ENCODE assay signal across 8 cellular contexts in the genomic region with DNA sequence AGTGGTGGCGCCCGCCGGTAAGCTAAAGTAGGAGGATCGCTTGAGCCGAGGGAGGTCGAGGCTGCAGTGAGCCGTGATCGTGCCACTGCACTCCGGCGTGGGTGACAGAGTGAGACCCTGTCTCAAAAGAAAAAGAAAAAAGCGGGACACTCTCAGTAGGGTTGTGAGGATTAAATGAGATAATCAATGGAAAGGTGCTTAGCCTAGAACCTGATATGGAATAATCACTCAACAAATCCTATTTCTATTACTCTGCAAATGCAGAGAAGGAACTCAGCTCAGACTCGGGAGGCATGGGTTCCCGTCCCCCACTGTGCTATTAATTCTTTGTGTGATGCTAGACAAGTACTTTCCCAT. TPM values are rescaled to one million over a fixed set of nuclear protein-coding genes. Genes with fewer than 3 reads are reported as not detected.
DNase-seq lines count a peak whose midpoint lies in the region; ATAC-seq and TF ChIP-seq lines count a peak whose summit lies in the region.

No MANE protein-coding gene starts in this region.

- H3K27ac ChIP-seq in spleen, result peak overlapping the region; percentile 78 to 96 (median 91)

- no peak for TF ChIP-seq CTCF in spleen (IDR thresholded peaks at IDR 0.05 in 8 of 11, conservative IDR thresholded peaks at IDR 0.05 in 3 of 11)

- H3K4me1 ChIP-seq in HAP-1 (peaks cover 13% of the 10 kb centered on the region), iPS-15b (ENCODE audit: control insufficient read depth, insufficient read depth, low read length) (peaks cover 3% of the 10 kb centered on the region), spleen (peaks cover 17 to 66% (median 45%) of the 10 kb centered on the region in 6 donors)

- peaks cover 35% of the 10 kb centered on the region for H3K4me1 Mint-ChIP-seq in activated naive CD8-positive, alpha-beta T cell (ENCODE audit: low read depth)

- peaks cover 2% of the 10 kb centered on the region for H3K36me3 Mint-ChIP-seq in activated naive CD8-positive, alpha-beta T cell

- H3K9me3 ChIP-seq in HAP-1 (no peaks in the 10 kb centered on the region), iPS-15b (ENCODE audit: control insufficient read depth, insufficient read depth, low read length) (no peaks in the 10 kb centered on the region), spleen (no peaks in the 10 kb centered on the region)

- H3K27me3 Mint-ChIP-seq in activated naive CD8-positive, alpha-beta T cell, result no peaks in the 10 kb centered on the region

- intact Hi-C loops in spleen (cut with DNase I; ENCODE audit: low total_unique reads), result loop anchor here (5.0 kb wide), 1 partner anchor 57 kb away; no protein-coding TSS in a partner anchor

- no peak overlapping the region for H3K27ac Mint-ChIP-seq in activated naive CD8-positive, alpha-beta T cell

- H3K36me3 ChIP-seq in HAP-1 (replicated peaks) (no peaks in the 10 kb centered on the region), iPS-15b (ENCODE audit: control insufficient read depth, insufficient read depth, low read length) (no peaks in the 10 kb centered on the region), spleen (no peaks in the 10 kb centered on the region)

- DNase-seq in HAP-1 (ENCODE audit: low spot score in 2 of 2) (no peak), spleen (no peak), islet precursor cell (no peak), HT-29 (ENCODE audit: low spot score) (no peak)
- DNase-seq in activated effector memory CD4-positive, alpha-beta T cell treated with anti-CD3 and anti-CD28 coated beads, Interleukin-2, amount 50 U/mL, for 16 hours, result no peak

- H3K9ac ChIP-seq in iPS-15b (ENCODE audit: low read depth, low read length), result peak overlapping the region; percentile 47

- H3K27me3 ChIP-seq in HAP-1 (ENCODE audit: low read depth) (no peaks in the 10 kb centered on the region), iPS-15b (ENCODE audit: control insufficient read depth, insufficient read depth, low read length) (no peaks in the 10 kb centered on the region), spleen (replicated peaks in 1 of 7) (no peaks in the 10 kb centered on the region)

- no peak for TF ChIP-seq POLR2A in spleen (IDR thresholded peaks at IDR 0.05)

- no peak for ATAC-seq in HG02870 (IDR thresholded peaks at IDR 0.05; ENCODE audit: unreplicated experiment)

- H3K4me3 ChIP-seq in HAP-1, result peak overlapping the region; percentile 54
- peak overlapping the region; percentile 73 for H3K4me3 ChIP-seq in iPS-15b (ENCODE audit: low read depth, low read length)
- H3K4me3 ChIP-seq in spleen, result peak overlapping the region; percentile 65 to 95 (median 82)

- H3K4me3 Mint-ChIP-seq in activated naive CD8-positive, alpha-beta T cell, result peak overlapping the region; percentile 96

- WGBS in spleen, 5 donors, result 30 to 50% (median 34%) methylated on average over 13 of the region's 13 CpGs

- H3K9me3 Mint-ChIP-seq in activated naive CD8-positive, alpha-beta T cell (ENCODE audit: low read depth), result no peaks in the 10 kb centered on the region

- in situ Hi-C loops in HAP-1 (cut with MboI; ENCODE audit: low sequenced_read_pairs), result no loop called here

RNA-seq across cellular contexts. Expression of a gene that starts 0.5 kb away (rescaled TPM):
- 10 to 100 TPM; 25.4 to 51.6 (median 36.8) TPM for total RNA-seq in spleen
- 1 to 10 TPM; 1.7 to 5.1 (median 1.9) TPM for polyA plus RNA-seq in spleen
- total RNA-seq in HT-29 (2014; rRNA removed; shearing (Covaris generic)), result 14.4 and 16.4 TPM in 2 replicates

RNA-seq across cellular contexts. Expression of a gene that starts 48.1 kb away (rescaled TPM):
- total RNA-seq in spleen, result under 1 TPM in 1 of 7 donors, not detected in 6; 0.13 TPM
- polyA plus RNA-seq in spleen, result not detected
- 0.83 and 1.0 TPM in 2 replicates for total RNA-seq in HT-29 (2014; rRNA removed; shearing (Covaris generic))
